8 cellular contexts compared by ENCODE assay signal in genomic region chrX:152787062-152787461, GRCh38.
A peak's percentile ranks its signal among the peaks of the same experiment; 100 is the strongest.
DNase-seq lines count a peak whose midpoint lies in the region; ATAC-seq lines count a peak whose summit lies in the region.
"Not testable (repeated sequence)": the region's sequence is repeated elsewhere in the genome, so short reads cannot be mapped to it uniquely, and the experiment has no call there.

No MANE protein-coding gene starts in this region.

- not testable (repeated sequence) for DNase-seq in activated naive CD8-positive, alpha-beta T cell treated with anti-CD3 and anti-CD28 coated beads, Interleukin-2, amount 50 U/mL, for 24 hours; stimulated activated naive B cell treated with anti-CD40 and anti-IgM and Interleukin-4, amounts not matched to agents 10 μg/mL and 1 μg/mL and 100 μg/mL, for 72 hours

- not testable (repeated sequence) for H3K27me3 Mint-ChIP-seq in activated naive CD8-positive, alpha-beta T cell treated with anti-CD3 and anti-CD28 coated beads, Interleukin-2, amount 50 U/mL, for 24 hours; stimulated activated naive B cell treated with anti-CD40 and anti-IgM and Interleukin-4, amounts not matched to agents 10 μg/mL and 1 μg/mL and 100 μg/mL, for 72 hours

- ATAC-seq in GM18498 (IDR thresholded peaks at IDR 0.05; ENCODE audit: unreplicated experiment) (peak; percentile 82), GM18909 (IDR thresholded peaks at IDR 0.05; ENCODE audit: poor library complexity, unreplicated experiment) (peak; percentile 88), GM21390 (IDR thresholded peaks at IDR 0.05; ENCODE audit: unreplicated experiment) (peak; percentile 71), HG02642 (IDR thresholded peaks at IDR 0.05; ENCODE audit: poor library complexity, unreplicated experiment) (peak; percentile 89), HG03066 (IDR thresholded peaks at IDR 0.05; ENCODE audit: low read depth, unreplicated experiment) (peak; percentile 80), HG03457 (IDR thresholded peaks at IDR 0.05; ENCODE audit: unreplicated experiment) (peak; percentile 65)
- ATAC-seq in activated naive CD8-positive, alpha-beta T cell treated with anti-CD3 and anti-CD28 coated beads, Interleukin-2, amount 50 U/mL, for 24 hours: peak; percentile 76
- peak; percentile 67 to 80 for ATAC-seq in stimulated activated naive B cell treated with anti-CD40 and anti-IgM and Interleukin-4, amounts not matched to agents 10 μg/mL and 1 μg/mL and 100 μg/mL, for 72 hours (replicated peaks)

- not testable (repeated sequence) for H3K4me3 Mint-ChIP-seq in activated naive CD8-positive, alpha-beta T cell treated with anti-CD3 and anti-CD28 coated beads, Interleukin-2, amount 50 U/mL, for 24 hours; stimulated activated naive B cell treated with anti-CD40 and anti-IgM and Interleukin-4, amounts not matched to agents 10 μg/mL and 1 μg/mL and 100 μg/mL, for 72 hours

- not testable (repeated sequence) for H3K27ac Mint-ChIP-seq in activated naive CD8-positive, alpha-beta T cell treated with anti-CD3 and anti-CD28 coated beads, Interleukin-2, amount 50 U/mL, for 24 hours; stimulated activated naive B cell treated with anti-CD40 and anti-IgM and Interleukin-4, amounts not matched to agents 10 μg/mL and 1 μg/mL and 100 μg/mL, for 72 hours

- H3K9me3 Mint-ChIP-seq in activated naive CD8-positive, alpha-beta T cell treated with anti-CD3 and anti-CD28 coated beads, Interleukin-2, amount 50 U/mL, for 24 hours; stimulated activated naive B cell treated with anti-CD40 and anti-IgM and Interleukin-4, amounts not matched to agents 10 μg/mL and 1 μg/mL and 100 μg/mL, for 72 hours: not testable (repeated sequence)

- not testable (repeated sequence) for H3K36me3 Mint-ChIP-seq in activated naive CD8-positive, alpha-beta T cell treated with anti-CD3 and anti-CD28 coated beads, Interleukin-2, amount 50 U/mL, for 24 hours (ENCODE audit: low read depth); stimulated activated naive B cell treated with anti-CD40 and anti-IgM and Interleukin-4, amounts not matched to agents 10 μg/mL and 1 μg/mL and 100 μg/mL, for 72 hours

- H3K4me1 Mint-ChIP-seq in activated naive CD8-positive, alpha-beta T cell treated with anti-CD3 and anti-CD28 coated beads, Interleukin-2, amount 50 U/mL, for 24 hours; stimulated activated naive B cell treated with anti-CD40 and anti-IgM and Interleukin-4, amounts not matched to agents 10 μg/mL and 1 μg/mL and 100 μg/mL, for 72 hours: not testable (repeated sequence)
